2 cellular contexts compared by ENCODE assay signal in genomic region chr14:95264271-95264973, GRCh38.
TF ChIP-seq lines count a peak whose summit lies in the region.

No MANE protein-coding gene starts in this region.

TF ChIP-seq in A549, 52 proteins besides CTCF, POLR2A, EP300 and RAD21 (continued from another document):
- TF ChIP-seq ZC3H11A (IDR thresholded peaks at IDR 0.05) (no peak), HDAC2 (IDR thresholded peaks at IDR 0.05) (no peak), HEYL (CRISPR knock-in tag; IDR thresholded peaks at IDR 0.05) (no peak), JUN (IDR thresholded peaks at IDR 0.05) (no peak), E2F6 (IDR thresholded peaks at IDR 0.05; ENCODE audit: borderline replicate concordance, low read depth) (no peak), KDM5A (IDR thresholded peaks at IDR 0.05) (no peak), HMGXB4 (CRISPR knock-in tag; IDR thresholded peaks at IDR 0.05; ENCODE audit: borderline replicate concordance) (no peak), MYC (IDR thresholded peaks at IDR 0.05; ENCODE audit: borderline replicate concordance, low read length) (no peak), NFE2L2 (conservative IDR thresholded peaks at IDR 0.05; ENCODE audit: low read length) (no peak), ATOH8 (CRISPR knock-in tag; IDR thresholded peaks at IDR 0.05; ENCODE audit: low read depth) (no peak), FOSB (CRISPR knock-in tag; IDR thresholded peaks at IDR 0.05) (no peak), ELK1 (IDR thresholded peaks at IDR 0.05; ENCODE audit: low read depth, low read length) (no peak), SREBF2 (IDR thresholded peaks at IDR 0.05) (no peak), KDM1A (IDR thresholded peaks at IDR 0.05; ENCODE audit: low read depth) (no peak)

TF ChIP-seq in GM12878, 131 proteins besides CTCF, POLR2A, EP300 and RAD21:
- no peak for TF ChIP-seq EZH2 (IDR thresholded peaks at IDR 0.05; ENCODE audit: borderline replicate concordance, control insufficient read depth, low read depth, low read length)
- TF ChIP-seq ETV6 (conservative IDR thresholded peaks at IDR 0.05 in 1 of 2, IDR thresholded peaks at IDR 0.05 in 1 of 2; ENCODE audit: borderline replicate concordance in 1 of 2, low read depth in 1 of 2), result no peak
- no peak for TF ChIP-seq MYB (IDR thresholded peaks at IDR 0.05; ENCODE audit: borderline replicate concordance, low read depth, low read length)
- TF ChIP-seq CHD1 (IDR thresholded peaks at IDR 0.05; ENCODE audit: low read depth, low read length), result no peak
- TF ChIP-seq ATF7 (IDR thresholded peaks at IDR 0.05; ENCODE audit: low read depth), result no peak
- TF ChIP-seq USF1 (IDR thresholded peaks at IDR 0.05; ENCODE audit: borderline replicate concordance, extremely low read length, insufficient read depth, low read depth, low read length), result no peak
- TF ChIP-seq CBFB (IDR thresholded peaks at IDR 0.05; ENCODE audit: low read depth), result no peak
- TF ChIP-seq E4F1 (IDR thresholded peaks at IDR 0.05; ENCODE audit: borderline replicate concordance, partially characterized antibody), result no peak
- no peak for TF ChIP-seq SREBF1 (IDR thresholded peaks at IDR 0.05; ENCODE audit: low read length)
- TF ChIP-seq ZNF217 (IDR thresholded peaks at IDR 0.05), result no peak
- TF ChIP-seq SRF (IDR thresholded peaks at IDR 0.05; ENCODE audit: low read depth in 2 of 2, low read length in 2 of 2), result no peak
- no peak for TF ChIP-seq CBX5 (IDR thresholded peaks at IDR 0.05; ENCODE audit: low read depth)
- TF ChIP-seq GABPA (IDR thresholded peaks at IDR 0.05; ENCODE audit: low read depth), result no peak
- no peak for TF ChIP-seq PAX8 (IDR thresholded peaks at IDR 0.05)
TF ChIP-seq in GM12878: peak in this region for 0.
